ENCODE assay signal across 1 cellular context in the genomic region with DNA sequence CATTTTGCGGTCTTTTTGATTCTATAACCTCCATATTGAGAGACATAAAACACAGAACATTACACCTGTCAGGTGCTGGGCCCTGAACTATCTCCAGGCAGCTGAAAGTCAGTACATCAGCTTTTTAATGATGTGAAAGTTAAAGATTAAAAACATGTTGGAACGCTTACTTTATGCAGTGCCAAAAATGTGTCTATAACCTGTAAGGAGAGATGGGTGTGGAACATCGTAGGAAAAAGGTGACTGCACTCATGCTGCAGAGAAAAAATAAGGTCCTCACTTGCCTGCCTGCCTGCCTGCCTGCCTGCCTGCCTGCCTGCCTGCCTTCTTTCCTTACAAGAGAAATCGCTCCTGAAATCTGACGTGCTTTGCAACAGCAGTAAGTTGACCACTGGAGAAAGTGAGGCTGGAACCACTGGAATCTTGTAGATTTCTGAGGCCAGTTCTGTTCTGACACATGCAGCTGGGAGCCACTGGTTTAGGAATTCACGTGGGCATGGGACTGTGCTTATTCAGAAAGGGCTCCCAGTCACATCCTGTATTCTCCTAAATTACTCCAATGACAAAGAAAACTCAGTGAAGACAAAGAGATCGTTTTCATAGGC.
TF ChIP-seq lines count a peak whose summit lies in the region.

No MANE protein-coding gene starts in this region.

TF ChIP-seq in H1, 55 proteins besides CTCF, POLR2A, EP300 and RAD21:
- TF ChIP-seq CHD1 (IDR thresholded peaks at IDR 0.05; ENCODE audit: low read depth, low read length) (no peak), ASH2L (IDR thresholded peaks at IDR 0.05; ENCODE audit: low read length) (peak; percentile 10)
